Comparison of ENCODE assay signal across 1 cellular context in the genomic region with DNA sequence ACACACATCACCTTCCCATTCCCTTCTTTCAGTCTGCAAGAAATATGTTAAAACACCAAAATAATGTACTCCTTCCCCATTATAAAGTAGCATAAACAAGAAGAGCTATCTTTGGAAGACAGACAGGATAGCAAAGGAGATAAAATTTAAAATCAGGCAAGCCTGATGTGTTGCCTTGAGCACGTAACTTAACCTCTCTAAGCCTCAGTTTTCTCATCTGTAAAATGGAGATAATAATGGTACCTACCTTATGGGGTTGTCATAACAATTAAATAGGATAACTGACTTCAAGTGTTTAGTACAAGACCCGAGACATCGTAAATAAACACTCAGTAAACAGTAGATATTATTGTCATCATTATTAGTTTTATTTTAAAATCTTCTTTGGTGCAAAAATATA.
TF ChIP-seq lines count a peak whose summit lies in the region.

No MANE protein-coding gene starts in this region.

TF ChIP-seq in SK-N-SH treated with all-trans-retinoic acid at 6 μM for 48 hours, 23 proteins besides CTCF, POLR2A, EP300 and RAD21 (continued from another document):
- TF ChIP-seq TSHZ2 (CRISPR knock-in tag; IDR thresholded peaks at IDR 0.05) (no peak), ZC3H10 (CRISPR knock-in tag; IDR thresholded peaks at IDR 0.05) (no peak)
TF ChIP-seq in SK-N-SH treated with all-trans-retinoic acid at 6 μM for 48 hours: peak in this region for 0.
